6 cellular contexts compared by ENCODE assay signal in the genomic region with DNA sequence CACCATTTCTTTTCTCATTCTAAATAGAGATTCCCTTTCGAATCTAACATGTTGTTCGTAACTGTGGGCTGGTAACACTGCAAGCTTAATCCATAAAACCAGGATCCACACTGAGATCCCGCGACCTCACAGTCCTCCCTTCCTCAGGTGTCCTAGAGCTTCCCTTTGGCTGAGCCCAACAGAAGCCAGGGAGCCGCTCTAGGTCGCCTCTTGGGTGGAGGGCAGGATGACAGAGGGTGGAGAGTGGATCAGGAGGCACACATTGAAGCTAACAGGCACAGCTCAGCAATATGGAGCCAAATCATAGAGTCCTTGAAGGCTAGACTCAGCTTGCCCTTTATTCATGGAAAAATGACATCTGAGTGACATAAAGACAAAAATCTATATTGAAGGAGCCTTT.
"Had no signal": no experiment of that assay in that cellular context is flagged by ENCODE, and none has a peak within 500 bp of the region (broad histone marks: within the 10 kb centered on the region; RNA-seq: fewer than 3 reads in every experiment).

No MANE protein-coding gene starts in this region.

- DNase-seq: GM23248, GOT3, H7, HCEC 1CT, KBM-7 had no signal

- H2AFZ ChIP-seq: GM23248 had no signal

- H3K27ac Mint-ChIP-seq: IgD-negative memory B cell had no signal

- H3K27ac ChIP-seq: GM23248 had no signal

- H3K4me3 ChIP-seq: GM23248 had no signal

- H3K4me1 Mint-ChIP-seq: IgD-negative memory B cell had no signal

- H3K9ac ChIP-seq: GM23248 had no signal

- H3K36me3 Mint-ChIP-seq: IgD-negative memory B cell had no signal

- H3K4me3 Mint-ChIP-seq: IgD-negative memory B cell had no signal
